Comparison of ENCODE assay signal across 9 cellular contexts in genomic region chr11:28697920-28698827, GRCh38.
DNase-seq lines count a peak whose midpoint lies in the region; ATAC-seq, FAIRE-seq and TF ChIP-seq lines count a peak whose summit lies in the region.
"Had no signal": no experiment of that assay in that cellular context is flagged by ENCODE, and none has a peak within 500 bp of the region (broad histone marks: within the 10 kb centered on the region; RNA-seq: fewer than 3 reads in every experiment).

No MANE protein-coding gene starts in this region.

- TF ChIP-seq CTCF in HEK293 (tag by site-specific recombination; IDR thresholded peaks at IDR 0.05) (0 out of 2 replicates have a peak, but pooled peaks have one; percentile 16), brain (conservative IDR thresholded peaks at IDR 0.05) (peak; percentile 71 to 88), kidney (IDR thresholded peaks at IDR 0.05; ENCODE audit: borderline replicate concordance, extremely low read depth, insufficient read depth) (peak; percentile 75), thoracic aorta (IDR thresholded peaks at IDR 0.05) (peak; percentile 68)

- no peaks in the 10 kb centered on the region for H3K4me1 Mint-ChIP-seq in activated naive CD4-positive, alpha-beta T cell treated with anti-CD3 and anti-CD28 coated beads for 36 hours (ENCODE audit: low read depth)
- H3K4me1 Mint-ChIP-seq in brain: peaks cover 4% of the 10 kb centered on the region
- H3K4me1 Mint-ChIP-seq: memory B cell had no signal

- peak; percentile 48 for DNase-seq in activated naive CD4-positive, alpha-beta T cell treated with anti-CD3 and anti-CD28 coated beads for 36 hours
- DNase-seq in activated naive CD4-positive, alpha-beta T cell (lab: John Stamatoyannopoulos, UW): no peak
- DNase-seq in NCI-H226 (peak; percentile 37), kidney (no peak), thoracic aorta (ENCODE audit: low spot score) (no peak), DMS79 treated with DMSO at 0.1 percent for 48 hours (lab: John Stamatoyannopoulos, UW) (no peak)

- no peak overlapping the region for H3K27ac Mint-ChIP-seq in activated naive CD4-positive, alpha-beta T cell treated with anti-CD3 and anti-CD28 coated beads for 36 hours
- H3K27ac Mint-ChIP-seq in brain: peak overlapping the region in 1 of 5 experiments; percentile 2
- H3K27ac Mint-ChIP-seq: memory B cell had no signal

- CTCF ChIA-PET in activated naive CD4-positive, alpha-beta T cell treated with anti-CD3 and anti-CD28 coated beads for 36 hours (lab: Charles Lee): interaction anchor here (0.5 to 0.6 kb wide), 2 partner anchors 483 to 1002 kb away, joined by 3 to 4 read pairs; no protein-coding TSS in a partner anchor
- CTCF ChIA-PET in HEK293 (lab: Yijun Ruan, JAX): interaction anchor here (0.6 to 2.1 kb wide), 18 partner anchors 9 to 1289 kb away, joined by 3 to 7 read pairs (median 3); no protein-coding TSS in a partner anchor

- no peaks in the 10 kb centered on the region for H3K27me3 Mint-ChIP-seq in activated naive CD4-positive, alpha-beta T cell treated with anti-CD3 and anti-CD28 coated beads for 36 hours (ENCODE audit: low read depth)
- H3K27me3 Mint-ChIP-seq in brain: peaks cover 28% of the 10 kb centered on the region
- H3K27me3 Mint-ChIP-seq: memory B cell had no signal

- POLR2A ChIA-PET in HEK293 (lab: Yijun Ruan, JAX): no interaction called here

- no peaks in the 10 kb centered on the region for H3K9me3 ChIP-seq in HEK293 (ENCODE audit: control insufficient read depth, insufficient read depth, low read depth, low read length)
- H3K9me3 ChIP-seq in kidney (ENCODE audit: control insufficient read depth in 1 of 2, low read length in 2 of 2): no peaks in the 10 kb centered on the region
- no peaks in the 10 kb centered on the region for H3K9me3 ChIP-seq in thoracic aorta

- H3K4me3 Mint-ChIP-seq in activated naive CD4-positive, alpha-beta T cell treated with anti-CD3 and anti-CD28 coated beads for 36 hours: no peak overlapping the region
- H3K4me3 Mint-ChIP-seq in brain: no peak overlapping the region
- H3K4me3 Mint-ChIP-seq: memory B cell had no signal

- H3K36me3 ChIP-seq in HEK293 (ENCODE audit: control insufficient read depth in 2 of 2, insufficient read depth in 1 of 2, low read length in 2 of 2): no peaks in the 10 kb centered on the region
- no peaks in the 10 kb centered on the region for H3K36me3 ChIP-seq in kidney (ENCODE audit: control insufficient read depth in 1 of 2, insufficient read depth in 2 of 2, low read length in 2 of 2)
- no peaks in the 10 kb centered on the region for H3K36me3 ChIP-seq in thoracic aorta

- intact Hi-C loops in activated naive CD4-positive, alpha-beta T cell treated with anti-CD3 and anti-CD28 coated beads for 36 hours (cut with micrococcal nuclease): loop anchor here (1.0 kb wide), 1 partner anchor 999 kb away; no protein-coding TSS in a partner anchor
- intact Hi-C loops in kidney (cut with DNase I): no loop called here

- H3K27me3 ChIP-seq in thoracic aorta (replicated peaks; ENCODE audit: insufficient read depth): no peaks in the 10 kb centered on the region

- no peak for ATAC-seq in thoracic aorta (ENCODE audit: insufficient number of reproducible peaks, low FRiP score, low read depth)

- H3K4me3 ChIP-seq in HEK293 (ENCODE audit: low read depth, low read length): no peak overlapping the region
- no peak overlapping the region for H3K4me3 ChIP-seq in kidney (ENCODE audit: low read length in 2 of 2)
- no peak overlapping the region for H3K4me3 ChIP-seq in thoracic aorta

- H3K9ac ChIP-seq in kidney (ENCODE audit: low read length in 2 of 2): no peak overlapping the region

- no peak for FAIRE-seq in kidney (lab: Jason Lieb, UNC)

- no peak overlapping the region for H3K27ac ChIP-seq in HEK293 (ENCODE audit: extremely low read depth, low read depth, low read length)
- H3K27ac ChIP-seq in kidney (ENCODE audit: low read depth in 2 of 2, low read length in 2 of 2): no peak overlapping the region
- H3K27ac ChIP-seq in thoracic aorta: no peak overlapping the region

- peaks cover 2% of the 10 kb centered on the region for H3K9me3 Mint-ChIP-seq in activated naive CD4-positive, alpha-beta T cell treated with anti-CD3 and anti-CD28 coated beads for 36 hours
- H3K9me3 Mint-ChIP-seq in brain: peaks cover 0 to 3% (median 0%) of the 10 kb centered on the region in 5 experiments
- H3K9me3 Mint-ChIP-seq: memory B cell had no signal

- no peaks in the 10 kb centered on the region for H3K36me3 Mint-ChIP-seq in activated naive CD4-positive, alpha-beta T cell treated with anti-CD3 and anti-CD28 coated beads for 36 hours (ENCODE audit: low read depth)
- no peaks in the 10 kb centered on the region for H3K36me3 Mint-ChIP-seq in brain
- H3K36me3 Mint-ChIP-seq: memory B cell had no signal

- H3K4me1 ChIP-seq in HEK293 (ENCODE audit: control insufficient read depth, insufficient read depth, low read length) (no peaks in the 10 kb centered on the region), kidney (ENCODE audit: control insufficient read depth in 1 of 2, insufficient read depth in 1 of 2, low read depth in 1 of 2, low read length in 2 of 2) (no peaks in the 10 kb centered on the region), thoracic aorta (ENCODE audit: control insufficient read depth in 1 of 2, low read depth in 2 of 2) (no peaks in the 10 kb centered on the region)

TF ChIP-seq in HEK293, 187 proteins besides CTCF, POLR2A, EP300 and RAD21:
- peak; percentile 69 for TF ChIP-seq ZNF654 (tag by site-specific recombination; IDR thresholded peaks at IDR 0.05; ENCODE audit: low read depth)
- TF ChIP-seq ZNF112 (tag by site-specific recombination; IDR thresholded peaks at IDR 0.05): no peak
- no peak for TF ChIP-seq FEZF1 (tag by site-specific recombination; IDR thresholded peaks at IDR 0.05)
TF ChIP-seq in HEK293: peak in this region for 1.

Comparison
In these comparisons a context has a peak if more than half of its experiments do, and no peak if none do; other contexts are left out.
1. DNase-seq: peak in activated naive CD4-positive, alpha-beta T cell treated with anti-CD3 and anti-CD28 coated beads for 36 hours (single experiment) and NCI-H226 (single experiment); none in activated naive CD4-positive, alpha-beta T cell (0 of 4), kidney (single experiment), thoracic aorta (single experiment) and DMS79 treated with DMSO at 0.1 percent for 48 hours (single experiment).
2. CTCF ChIP-seq: peak in every context shown above with its lines; median percentile 80 in brain; 75 in kidney; 68 in thoracic aorta; 16 in HEK293.